In genomic region chrX:104211187-104211586, GRCh38 we compare ENCODE assay signal across 32 cellular contexts. TPM values are rescaled to one million over a fixed set of nuclear protein-coding genes. Genes with fewer than 3 reads are reported as not detected.
"Had no signal": no experiment of that assay in that cellular context is flagged by ENCODE, and none has a peak within 500 bp of the region (broad histone marks: within the 10 kb centered on the region; RNA-seq: fewer than 3 reads in every experiment).

No MANE protein-coding gene starts in this region.

- H3K4me3 Mint-ChIP-seq: immature natural killer cell; naive thymus-derived CD8-positive, alpha-beta T cell; nephron; neural crest cell; stimulated activated naive B cell treated with anti-CD40 and anti-IgM and Interleukin-4, amounts not matched to agents 10 μg/mL and 1 μg/mL and 100 μg/mL, for 72 hours had no signal

- H3K36me3 Mint-ChIP-seq: immature natural killer cell; naive thymus-derived CD8-positive, alpha-beta T cell; stimulated activated naive B cell treated with anti-CD40 and anti-IgM and Interleukin-4, amounts not matched to agents 10 μg/mL and 1 μg/mL and 100 μg/mL, for 72 hours had no signal

- H3K27ac Mint-ChIP-seq: immature natural killer cell; nephron; stimulated activated naive B cell treated with anti-CD40 and anti-IgM and Interleukin-4, amounts not matched to agents 10 μg/mL and 1 μg/mL and 100 μg/mL, for 72 hours had no signal

- H3K4me3 ChIP-seq: heart left ventricle, lower lobe of right lung, pancreas, prostate gland, sigmoid colon, smooth muscle cell, stomach, testis, thyroid gland, upper lobe of right lung had no signal

- DNase-seq: heart left ventricle; hypothalamus; immature natural killer cell; kidney; left ventricle myocardium superior; lower lobe of right lung; mammary epithelial cell; mesenchymal stem cell; naive thymus-derived CD8-positive, alpha-beta T cell; nucleus accumbens; pancreas; posterior cingulate gyrus; retina; right cardiac atrium; sigmoid colon; stimulated activated CD4-positive, alpha-beta T cell treated with anti-CD3 and anti-CD28 coated beads, Interleukin-1b, Interleukin-23, amount 100 ng/mL, for 48 hours; stimulated activated CD4-positive, alpha-beta T cell treated with anti-CD3 and anti-CD28 coated beads, Interleukin-2, amount 100 ng/mL, for 48 hours; stimulated activated naive B cell treated with anti-CD40 and anti-IgM and Interleukin-4, amounts not matched to agents 10 μg/mL and 1 μg/mL and 100 μg/mL, for 72 hours; stimulated activated naive CD8-positive, alpha-beta T cell treated with anti-CD3 and anti-CD28 coated beads, Interleukin-15, Interleukin-2, amounts not matched to agents 100 U/mL and 50 U/mL, for 24 hours; stomach; testis; thyroid gland; trophoblast cell; upper lobe of right lung had no signal

- H3K36me3 ChIP-seq: heart left ventricle, lower lobe of right lung, pancreas, prostate gland, sigmoid colon, stomach, thyroid gland, upper lobe of right lung had no signal

- ATAC-seq: heart left ventricle; left ventricle myocardium superior; lower lobe of right lung; naive thymus-derived CD8-positive, alpha-beta T cell; pancreas; right cardiac atrium; stimulated activated naive B cell treated with anti-CD40 and anti-IgM and Interleukin-4, amounts not matched to agents 10 μg/mL and 1 μg/mL and 100 μg/mL, for 72 hours; stimulated activated naive CD8-positive, alpha-beta T cell treated with anti-CD3 and anti-CD28 coated beads, Interleukin-15, Interleukin-2, amounts not matched to agents 100 U/mL and 50 U/mL, for 24 hours; upper lobe of right lung had no signal

- H3K9me3 ChIP-seq: heart left ventricle, lower lobe of right lung, pancreas, prostate gland, sigmoid colon, stomach, testis, thyroid gland, upper lobe of right lung had no signal

- H3K9me3 Mint-ChIP-seq: immature natural killer cell; naive thymus-derived CD8-positive, alpha-beta T cell; stimulated activated naive B cell treated with anti-CD40 and anti-IgM and Interleukin-4, amounts not matched to agents 10 μg/mL and 1 μg/mL and 100 μg/mL, for 72 hours had no signal

- H3K4me2 ChIP-seq: smooth muscle cell had no signal

- H3K4me1 Mint-ChIP-seq: immature natural killer cell; nephron; neural crest cell; stimulated activated naive B cell treated with anti-CD40 and anti-IgM and Interleukin-4, amounts not matched to agents 10 μg/mL and 1 μg/mL and 100 μg/mL, for 72 hours had no signal

- H3K4me1 ChIP-seq: heart left ventricle, lower lobe of right lung, pancreas, prostate gland, sigmoid colon, stomach, testis, thyroid gland, upper lobe of right lung had no signal

- H3K27me3 ChIP-seq: pancreas, sigmoid colon, stomach, testis, thyroid gland, upper lobe of right lung had no signal

- FAIRE-seq: islet of Langerhans, kidney, pancreas, urothelium cell line had no signal

- H3K27ac ChIP-seq: heart left ventricle, lower lobe of right lung, pancreas, prostate gland, sigmoid colon, stomach, testis, thyroid gland, upper lobe of right lung had no signal

RNA-seq across cellular contexts. Expression of gene ESX1, which starts 43.5 kb away (rescaled TPM):
- total RNA-seq: heart left ventricle; kidney; left ventricle myocardium superior; lower lobe of right lung; mucosa of gallbladder; naive thymus-derived CD8-positive, alpha-beta T cell; neural crest cell; osteoblast; pancreas; right cardiac atrium; sigmoid colon; smooth muscle cell; stomach; thyroid gland; upper lobe of right lung had no signal
- polyA plus RNA-seq: heart left ventricle; immature natural killer cell; mammary epithelial cell; naive thymus-derived CD8-positive, alpha-beta T cell; pancreas; right cardiac atrium; sigmoid colon; stomach had no signal
